Comparison of ENCODE assay signal across 8 cellular contexts in genomic region chr10:98269435-98269912, GRCh38. TPM values are rescaled to one million over a fixed set of nuclear protein-coding genes. Genes with fewer than 3 reads are reported as not detected.
DNase-seq lines count a peak whose midpoint lies in the region; ATAC-seq and TF ChIP-seq lines count a peak whose summit lies in the region.

No MANE protein-coding gene starts in this region.

- 42 to 54% methylated on average over 5 to 6 of the region's 8 CpGs for WGBS in mesodermal cell (ENCODE audit: insufficient coverage in 2 of 2), 2 experiments

- DNase-seq in AG04450 (ENCODE audit: low read depth, low spot score) (peak; percentile 41), M059J (ENCODE audit: low read depth) (peak; percentile 95), ecto neural progenitor cell (ENCODE audit: low spot score) (peak; percentile 57), middle frontal gyrus (ENCODE audit: extremely low spot score, low spot score) (no peak), NAMALWA (ENCODE audit: low spot score) (no peak), mesenteric fat pad (ENCODE audit: low spot score) (no peak)

- H3K4me1 ChIP-seq in mesodermal cell (ENCODE audit: control insufficient read depth, insufficient read depth, low read length, poor library complexity, severe bottlenecking), result peaks cover 50% of the 10 kb centered on the region

- H3K36me3 ChIP-seq in mesodermal cell (ENCODE audit: control insufficient read depth, insufficient read depth, low read length), result no peaks in the 10 kb centered on the region

- POLR2A ChIA-PET in AG04450 (lab: Yijun Ruan, JAX), result interaction anchor here (0.8 kb wide), 1 partner anchor 40 kb away, joined by 3 read pairs; no protein-coding TSS in a partner anchor

- CTCF ChIA-PET in AG04450 (lab: Charles Lee), result interaction anchor here (3.1 kb wide), 1 partner anchor 40 kb away, joined by 18 read pairs; no protein-coding TSS in a partner anchor

- ATAC-seq in HG02763 (IDR thresholded peaks at IDR 0.05; ENCODE audit: unreplicated experiment), result no peak

- H3K27ac ChIP-seq in AG04450 (ENCODE audit: low read depth, low read length), result peak overlapping the region; percentile 39
- peak overlapping the region; percentile 71 for H3K27ac ChIP-seq in mesodermal cell (ENCODE audit: low read depth, low read length, severe bottlenecking)

- H3K9me3 ChIP-seq in AG04450 (ENCODE audit: control insufficient read depth, insufficient read depth, low read length) (no peaks in the 10 kb centered on the region; the same call in 1 of the 2 replicates), mesodermal cell (ENCODE audit: control insufficient read depth, low read length) (no peaks in the 10 kb centered on the region)

- H3K27me3 ChIP-seq in AG04450 (ENCODE audit: control insufficient read depth, insufficient read depth, low read length), result no peaks in the 10 kb centered on the region

- TF ChIP-seq CTCF in AG04450 (IDR thresholded peaks at IDR 0.05; ENCODE audit: low read depth, low read length), result no peak

- H3K4me3 ChIP-seq in AG04450 (ENCODE audit: low read depth, low read length) (no peak overlapping the region), mesodermal cell (ENCODE audit: extremely low read depth, insufficient read depth, low read length, poor library complexity, severe bottlenecking) (no peak overlapping the region)

RNA-seq across cellular contexts. Expression of gene LOXL4, which starts 1.5 kb away (rescaled TPM):
- 41.0 and 45.5 TPM in 2 replicates for polyA plus RNA-seq in AG04450 (2011; rRNA removed)
- polyA minus RNA-seq in AG04450 (2011; rRNA and poly(A)+ RNA removed), result 31.0 and 37.8 TPM in 2 replicates
- 1.2 and 1.6 TPM in 2 replicates for total RNA-seq in M059J (2014; rRNA removed; shearing (Covaris generic))
- polyA plus RNA-seq in mesodermal cell (2013, experiment 1 of 2), result 9.1 TPM
- polyA plus RNA-seq in mesodermal cell (2013, experiment 2 of 2), result 8.1 TPM
- 39.6 TPM for total RNA-seq in mesenteric fat pad

Comparison
In these comparisons a context has a peak if more than half of its experiments do, and no peak if none do; other contexts are left out.
1. DNase-seq: peak in AG04450 (single experiment), M059J (single experiment) and ecto neural progenitor cell (single experiment); none in middle frontal gyrus (single experiment), NAMALWA (single experiment) and mesenteric fat pad (single experiment).
2. RNA of gene LOXL4, which starts 1.5 kb away (total RNA-seq): 39.6 TPM in mesenteric fat pad (single experiment); 1.2 to 1.6 TPM in M059J; every median in the first group is over 10 times any median in the second.